In genomic region chr14:98242903-98243302, GRCh38 we compare ENCODE assay signal across 1 cellular context.
TF ChIP-seq lines count a peak whose summit lies in the region.

No MANE protein-coding gene starts in this region.

TF ChIP-seq in HEK293T, 16 proteins besides CTCF, POLR2A, EP300 and RAD21 (continued from another document):
- TF ChIP-seq PKNOX1 (IDR thresholded peaks at IDR 0.05) (no peak), FOXM1 (IDR thresholded peaks at IDR 0.05; ENCODE audit: borderline replicate concordance) (no peak)
